Comparison of ENCODE assay signal across 34 cellular contexts in the genomic region with DNA sequence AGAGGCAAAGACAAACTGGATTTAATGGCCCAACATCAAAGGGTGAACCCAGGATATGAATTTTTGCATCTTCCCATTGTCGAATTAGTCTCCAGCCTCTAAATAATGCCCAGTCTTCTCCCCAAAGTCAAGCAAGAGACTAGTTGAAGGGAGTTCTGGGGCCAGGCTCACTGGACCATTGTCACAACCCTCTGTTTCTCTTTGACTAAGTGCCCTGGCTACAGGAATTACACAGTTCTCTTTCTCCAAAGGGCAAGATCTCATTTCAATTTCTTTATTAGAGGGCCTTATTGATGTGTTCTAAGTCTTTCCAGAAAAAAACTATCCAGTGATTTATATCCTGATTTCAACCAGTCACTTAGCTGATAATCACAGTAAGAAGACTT. TPM values are rescaled to one million over a fixed set of nuclear protein-coding genes. Genes with fewer than 3 reads are reported as not detected.
DNase-seq lines count a peak whose midpoint lies in the region; ATAC-seq, FAIRE-seq and TF ChIP-seq lines count a peak whose summit lies in the region.
"Had no signal": no experiment of that assay in that cellular context is flagged by ENCODE, and none has a peak within 500 bp of the region (broad histone marks: within the 10 kb centered on the region; RNA-seq: fewer than 3 reads in every experiment).

No MANE protein-coding gene starts in this region.

- H3K36me3 Mint-ChIP-seq in activated naive CD4-positive, alpha-beta T cell treated with anti-CD3 and anti-CD28 coated beads for 36 hours (ENCODE audit: low read depth) = peaks cover 81% of the 10 kb centered on the region
- peaks cover 79% of the 10 kb centered on the region for H3K36me3 Mint-ChIP-seq in activated B cell treated with CpG ODN at 0.5 μM for 24 hours (ENCODE audit: low read depth)
- peaks cover 82% of the 10 kb centered on the region for H3K36me3 Mint-ChIP-seq in stimulated activated memory B cell treated with anti-CD40 and anti-IgM and Interleukin-4, amounts not matched to agents 10 μg/mL and 1 μg/mL and 100 μg/mL, for 72 hours
- H3K36me3 Mint-ChIP-seq: mesothelial cell of epicardium had no signal

- no peak overlapping the region for H3K27ac ChIP-seq in GM12878 (ENCODE audit: control insufficient read depth, insufficient read depth)
- H3K27ac ChIP-seq: BLaER1, breast epithelium, pancreas, upper lobe of right lung had no signal

- H3K27ac Mint-ChIP-seq in activated naive CD4-positive, alpha-beta T cell treated with anti-CD3 and anti-CD28 coated beads for 36 hours = peak overlapping the region; percentile 55
- H3K27ac Mint-ChIP-seq in activated B cell treated with CpG ODN at 0.5 μM for 24 hours = peak overlapping the region; percentile 57
- H3K27ac Mint-ChIP-seq in stimulated activated memory B cell treated with anti-CD40 and anti-IgM and Interleukin-4, amounts not matched to agents 10 μg/mL and 1 μg/mL and 100 μg/mL, for 72 hours = peak overlapping the region; percentile 53
- H3K27ac Mint-ChIP-seq: mesothelial cell of epicardium had no signal

- no peak for TF ChIP-seq POLR2A in GM12878 (IDR thresholded peaks at IDR 0.05; ENCODE audit: low read depth, low read length)

- WGBS in GM12878 (ENCODE audit: insufficient coverage, insufficient replicate concordance, low lambda C conversion rate, missing lambda C conversion rate) = 100% methylated on average over 1 of the region's 1 CpG

- peaks cover 17 to 41% of the 10 kb centered on the region in 2 experiments for H3K36me3 ChIP-seq in GM12878 (ENCODE audit: control insufficient read depth in 2 of 2, insufficient read depth in 2 of 2, low read length in 1 of 2)
- no peaks in the 10 kb centered on the region for H3K36me3 ChIP-seq in mucosa of descending colon (ENCODE audit: low read depth)
- H3K36me3 ChIP-seq: breast epithelium, HAP-1, pancreas had no signal

- no peak for DNase-seq in activated naive CD4-positive, alpha-beta T cell treated with anti-CD3 and anti-CD28 coated beads for 36 hours
- no peak for DNase-seq in activated naive CD4-positive, alpha-beta T cell treated with Interleukin-2 at 50 U/mL for 16 hours
- DNase-seq in activated B cell treated with CpG ODN at 0.5 μM for 24 hours = no peak
- no peak for DNase-seq in GM12878 (ENCODE audit: low read depth, low spot score)
- DNase-seq in mucosa of descending colon = no peak
- DNase-seq in AG20443 (ENCODE audit: low spot score) = no peak
- DNase-seq in DMS153 (lab: John Stamatoyannopoulos, UW) = no peak
- DNase-seq: ACHN; activated CD4-positive, CD25-positive, alpha-beta regulatory T cell treated with anti-CD3 and anti-CD28 coated beads, Interleukin-2, amount 50 U/mL, for 72 hours; activated CD8-positive, alpha-beta memory T cell treated with anti-CD3 and anti-CD28 coated beads, Interleukin-2, amount 50 U/mL, for 4 hours; activated gamma-delta T cell; amygdala; Calu3; glutamatergic neuron; left ventricle myocardium superior; NCI-H1105; NCI-H2029; NCI-H524 treated with DMSO at 0.1 percent for 48 hours; pancreas; SIG-M5; stimulated activated CD4-positive, alpha-beta T cell treated with anti-CD3 and anti-CD28 coated beads, Interleukin-1b, Interleukin-23, amount 100 ng/mL, for 48 hours; substantia nigra; upper lobe of right lung had no signal

- TF ChIP-seq CTCF in activated B cell treated with CpG ODN at 0.5 μM for 24 hours (IDR thresholded peaks at IDR 0.05) = no peak
- no peak for TF ChIP-seq CTCF in GM12878 (IDR thresholded peaks at IDR 0.05 in 2 of 3, conservative IDR thresholded peaks at IDR 0.05 in 1 of 3; ENCODE audit: control insufficient read depth in 2 of 3, extremely low read depth in 1 of 3, insufficient read depth in 1 of 3, low read depth in 3 of 3, low read length in 3 of 3)
- no peak for TF ChIP-seq CTCF in mucosa of descending colon (IDR thresholded peaks at IDR 0.05)

- no peak overlapping the region for H3K4me3 Mint-ChIP-seq in activated naive CD4-positive, alpha-beta T cell treated with anti-CD3 and anti-CD28 coated beads for 36 hours
- H3K4me3 Mint-ChIP-seq in activated B cell treated with CpG ODN at 0.5 μM for 24 hours = no peak overlapping the region
- no peak overlapping the region for H3K4me3 Mint-ChIP-seq in stimulated activated memory B cell treated with anti-CD40 and anti-IgM and Interleukin-4, amounts not matched to agents 10 μg/mL and 1 μg/mL and 100 μg/mL, for 72 hours
- H3K4me3 Mint-ChIP-seq: mesothelial cell of epicardium had no signal

- no peaks in the 10 kb centered on the region for H3K27me3 ChIP-seq in GM12878 (replicated peaks in 1 of 2; ENCODE audit: control insufficient read depth in 2 of 2, insufficient read depth in 2 of 2, low read length in 1 of 2)
- H3K27me3 ChIP-seq: BLaER1, breast epithelium, pancreas, upper lobe of right lung had no signal

- no peak for FAIRE-seq in GM12878 (lab: Jason Lieb, UNC)
- FAIRE-seq: keratinocyte, pancreas, TTC549 had no signal

- ATAC-seq in activated B cell treated with CpG ODN at 0.5 μM for 24 hours (ENCODE audit: low read depth) (no peak), GM12878 (no peak), mucosa of descending colon (no peak)
- ATAC-seq in stimulated activated memory B cell treated with anti-CD40 and anti-IgM and Interleukin-4, amounts not matched to agents 10 μg/mL and 1 μg/mL and 100 μg/mL, for 72 hours = peak; percentile 65
- ATAC-seq: left ventricle myocardium superior, Panc1, pancreas, upper lobe of right lung had no signal

- CTCF ChIA-PET in activated naive CD4-positive, alpha-beta T cell treated with anti-CD3 and anti-CD28 coated beads for 36 hours (lab: Charles Lee) = no interaction called here
- CTCF ChIA-PET in activated B cell treated with CpG ODN at 0.5 μM for 24 hours (lab: Charles Lee) (no interaction called here), GM12878 (lab: Yijun Ruan, JAX) (no interaction called here)

- H2AFZ ChIP-seq in GM12878 (ENCODE audit: control insufficient read depth, low read depth, low read length) = no peak overlapping the region

- H3K27me3 Mint-ChIP-seq in activated naive CD4-positive, alpha-beta T cell treated with anti-CD3 and anti-CD28 coated beads for 36 hours (ENCODE audit: low read depth) = no peaks in the 10 kb centered on the region
- no peaks in the 10 kb centered on the region for H3K27me3 Mint-ChIP-seq in activated B cell treated with CpG ODN at 0.5 μM for 24 hours
- no peaks in the 10 kb centered on the region for H3K27me3 Mint-ChIP-seq in stimulated activated memory B cell treated with anti-CD40 and anti-IgM and Interleukin-4, amounts not matched to agents 10 μg/mL and 1 μg/mL and 100 μg/mL, for 72 hours

- RAD21 ChIA-PET in GM12878 (lab: Charles Lee; ENCODE audit: unreplicated experiment) = no interaction called here

- peaks cover 15% of the 10 kb centered on the region for H3K79me2 ChIP-seq in GM12878 (ENCODE audit: control insufficient read depth, insufficient read depth, low read length)

- SMC1A ChIA-PET in GM12878 (lab: Charles Lee; ENCODE audit: uncharacterized antibody, unreplicated experiment) = interaction anchor here (1.0 to 1.8 kb wide), 2 partner anchors 9 to 14 kb away, joined by 3 to 5 read pairs; no protein-coding TSS in a partner anchor

- H3K4me3 ChIP-seq in GM12878 = no peak overlapping the region
- H3K4me3 ChIP-seq in mucosa of descending colon = no peak overlapping the region
- H3K4me3 ChIP-seq: BLaER1, breast epithelium, HAP-1, pancreas, smooth muscle cell, upper lobe of right lung had no signal

- BruUV-seq in GM12878 (replicated peaks; lab: Mats Ljungman, UMichigan) = TSS peak; percentile 38

- H3K9me3 ChIP-seq in GM12878 (replicated peaks; ENCODE audit: control insufficient read depth, insufficient read depth, low read length) = no peaks in the 10 kb centered on the region
- no peaks in the 10 kb centered on the region for H3K9me3 ChIP-seq in mucosa of descending colon
- H3K9me3 ChIP-seq: BLaER1, breast epithelium, HAP-1, pancreas, upper lobe of right lung had no signal

- intact Hi-C loops in activated naive CD4-positive, alpha-beta T cell treated with anti-CD3 and anti-CD28 coated beads for 36 hours (cut with micrococcal nuclease) = no loop called here
- intact Hi-C loops in activated B cell treated with CpG ODN at 0.5 μM for 24 hours (cut with micrococcal nuclease) (no loop called here), GM12878 (cut with micrococcal nuclease; ENCODE audit: unreplicated experiment) (no loop called here), mucosa of descending colon (cut with DNase I, micrococcal nuclease) (no loop called here)

- in situ Hi-C loops in GM12878 (cut with MboI) = no loop called here

- peaks cover 14% of the 10 kb centered on the region for H3K9me3 Mint-ChIP-seq in activated naive CD4-positive, alpha-beta T cell treated with anti-CD3 and anti-CD28 coated beads for 36 hours
- H3K9me3 Mint-ChIP-seq in activated B cell treated with CpG ODN at 0.5 μM for 24 hours = no peaks in the 10 kb centered on the region
- no peaks in the 10 kb centered on the region for H3K9me3 Mint-ChIP-seq in stimulated activated memory B cell treated with anti-CD40 and anti-IgM and Interleukin-4, amounts not matched to agents 10 μg/mL and 1 μg/mL and 100 μg/mL, for 72 hours

- H3K4me2 ChIP-seq in GM12878 (ENCODE audit: control insufficient read depth, insufficient read depth) = no peak overlapping the region
- H3K4me2 ChIP-seq: BLaER1, smooth muscle cell had no signal

- no peak for TF ChIP-seq RAD21 in GM12878 (IDR thresholded peaks at IDR 0.05; ENCODE audit: insufficient read depth, low read depth, low read length)

- no peak overlapping the region for H3K9ac ChIP-seq in GM12878 (ENCODE audit: control insufficient read depth, insufficient read depth, low read length)
- H3K9ac ChIP-seq: BLaER1 had no signal

- H3K4me1 ChIP-seq in GM12878 (ENCODE audit: control insufficient read depth, insufficient read depth, low read length) = peaks cover 19% of the 10 kb centered on the region
- H3K4me1 ChIP-seq in mucosa of descending colon (ENCODE audit: low read depth) = no peaks in the 10 kb centered on the region
- H3K4me1 ChIP-seq: breast epithelium, HAP-1, pancreas, upper lobe of right lung had no signal

- H4K20me1 ChIP-seq in GM12878 (ENCODE audit: control insufficient read depth, insufficient read depth) = peaks cover 10% of the 10 kb centered on the region

- TF ChIP-seq EP300 in GM12878 (IDR thresholded peaks at IDR 0.05; ENCODE audit: borderline replicate concordance in 1 of 2, control insufficient read depth in 1 of 2, low read depth in 2 of 2, low read length in 2 of 2) = no peak

- POLR2A ChIA-PET in activated B cell treated with CpG ODN at 0.5 μM for 24 hours (lab: Charles Lee) (no interaction called here), GM12878 (lab: Charles Lee) (interaction anchor here (1.0 kb wide), 1 partner anchor 9 kb away, joined by 3 read pairs; no protein-coding TSS in a partner anchor)

- H3K4me1 Mint-ChIP-seq in activated naive CD4-positive, alpha-beta T cell treated with anti-CD3 and anti-CD28 coated beads for 36 hours (ENCODE audit: low read depth) = peaks cover 51% of the 10 kb centered on the region
- peaks cover 65% of the 10 kb centered on the region for H3K4me1 Mint-ChIP-seq in activated B cell treated with CpG ODN at 0.5 μM for 24 hours
- H3K4me1 Mint-ChIP-seq in stimulated activated memory B cell treated with anti-CD40 and anti-IgM and Interleukin-4, amounts not matched to agents 10 μg/mL and 1 μg/mL and 100 μg/mL, for 72 hours = peaks cover 78% of the 10 kb centered on the region
- H3K4me1 Mint-ChIP-seq: mesothelial cell of epicardium had no signal

RNA-seq across cellular contexts. Expression of gene CD53, which starts 26.5 kb away (rescaled TPM):
- 100 to 1,000 TPM; 239 to 255 TPM for total RNA-seq in activated naive CD4-positive, alpha-beta T cell treated with anti-CD3 and anti-CD28 coated beads for 36 hours
- total RNA-seq in activated B cell treated with CpG ODN at 0.5 μM for 24 hours (491 and 522 TPM in 2 replicates), GM12878 (2014; rRNA removed) (496 and 596 TPM in 2 replicates), GM12878 (2014; rRNA removed; fragmentation: Illumina TruSeq; extraction: Trizol) (486 and 494 TPM in 2 replicates), GM12878 (2021) (350 and 358 TPM in 2 replicates), mucosa of descending colon (10 to 100 TPM; 10.3 to 32.8 (median 28.2) TPM)
- total RNA-seq in GM12878 (2013; cell fraction: nucleolus; rRNA removed) = 862 and 874 TPM in 2 replicates
- 487 TPM for polyA plus RNA-seq in GM12878 (2011; ENCODE audit: low read depth)
- polyA plus RNA-seq in GM12878 (2011; rRNA removed) (1,389 and 1,504 TPM in 2 replicates), GM12878 (2014; fragmentation: Illumina TruSeq; extraction: Trizol) (647 and 743 TPM in 2 replicates), GM12878 (2014; fragmentation: Nextera tagmentation; extraction: Ambion mirVana) (100 to 1,000 TPM; 698 to 917 TPM), GM12878 (2014; rRNA removed) (486 and 579 TPM in 2 replicates), GM12878 (2016; fragmentation: Nextera tagmentation; extraction: Ambion mirVana) (100 to 1,000 TPM; 393 to 399 TPM)
- polyA plus RNA-seq in GM12878 (2011; cell fraction: cytosol; rRNA removed) = 1,163 and 1,224 TPM in 2 replicates
- polyA plus RNA-seq in GM12878 (2011; cell fraction: nucleus; rRNA removed) = 767 and 909 TPM in 2 replicates
- 427 and 537 TPM in 2 replicates for polyA plus RNA-seq in GM12878 (2012)
- polyA minus RNA-seq in GM12878 (2011; rRNA and poly(A)+ RNA removed) = 1,122 and 1,341 TPM in 2 replicates
- 158 and 198 TPM in 2 replicates for polyA minus RNA-seq in GM12878 (2011; cell fraction: cytosol; rRNA and poly(A)+ RNA removed)
- polyA minus RNA-seq in GM12878 (2011; cell fraction: nucleus; rRNA and poly(A)+ RNA removed) = 173 and 197 TPM in 2 replicates
- total RNA-seq: Calu3, MCF 10A, mesothelial cell of epicardium, smooth muscle cell had no signal
- polyA plus RNA-seq: neural cell, smooth muscle cell had no signal

Comparison
In these comparisons a context has a peak if more than half of its experiments do, and no peak if none do; other contexts are left out.
1. RNA of gene CD53, which starts 26.5 kb away (total RNA-seq): 491 to 522 TPM in activated B cell treated with CpG ODN at 0.5 μM for 24 hours, 350 to 874 TPM in GM12878 and 239 to 255 TPM in activated naive CD4-positive, alpha-beta T cell treated with anti-CD3 and anti-CD28 coated beads for 36 hours; 10.3 to 32.8 TPM in mucosa of descending colon; every median in the first group is over 4 times any median in the second.
2. Peak in every context shown above with its lines, with median percentiles within 50 percentile points of each other: H3K27ac Mint-ChIP-seq.